In genomic region chr22:37214431-37215025, GRCh38 we compare ENCODE assay signal across 1 cellular context.
TF ChIP-seq lines count a peak whose summit lies in the region.

No MANE protein-coding gene starts in this region.

TF ChIP-seq in K562, 482 proteins besides CTCF, POLR2A, EP300 and RAD21:
- TF ChIP-seq EP400 (IDR thresholded peaks at IDR 0.05) = no peak
- no peak for TF ChIP-seq CHD2 (IDR thresholded peaks at IDR 0.05; ENCODE audit: low read depth, low read length)
- TF ChIP-seq, protein P1, sequence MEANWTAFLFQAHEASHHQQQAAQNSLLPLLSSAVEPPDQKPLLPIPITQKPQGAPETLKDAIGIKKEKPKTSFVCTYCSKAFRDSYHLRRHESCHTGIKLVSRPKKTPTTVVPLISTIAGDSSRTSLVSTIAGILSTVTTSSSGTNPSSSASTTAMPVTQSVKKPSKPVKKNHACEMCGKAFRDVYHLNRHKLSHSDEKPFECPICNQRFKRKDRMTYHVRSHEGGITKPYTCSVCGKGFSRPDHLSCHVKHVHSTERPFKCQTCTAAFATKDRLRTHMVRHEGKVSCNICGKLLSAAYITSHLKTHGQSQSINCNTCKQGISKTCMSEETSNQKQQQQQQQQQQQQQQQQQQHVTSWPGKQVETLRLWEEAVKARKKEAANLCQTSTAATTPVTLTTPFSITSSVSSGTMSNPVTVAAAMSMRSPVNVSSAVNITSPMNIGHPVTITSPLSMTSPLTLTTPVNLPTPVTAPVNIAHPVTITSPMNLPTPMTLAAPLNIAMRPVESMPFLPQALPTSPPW (CRISPR knock-in tag; IDR thresholded peaks at IDR 0.05) = peak; percentile 27; the same call in 1 of the 2 replicates
- no peak for TF ChIP-seq MCM2 (IDR thresholded peaks at IDR 0.05; ENCODE audit: low read depth)
- TF ChIP-seq ZNF165 (CRISPR knock-in tag; IDR thresholded peaks at IDR 0.05; ENCODE audit: borderline replicate concordance) = no peak
- no peak for TF ChIP-seq SRSF3 (IDR thresholded peaks at IDR 0.05; ENCODE audit: insufficient read depth, low read length)
- TF ChIP-seq ZFPM2 (CRISPR knock-in tag; IDR thresholded peaks at IDR 0.05) = no peak
- TF ChIP-seq STAT5A (IDR thresholded peaks at IDR 0.05; ENCODE audit: borderline replicate concordance, low read length) = no peak
- peak; percentile 92 for TF ChIP-seq PRDM10 (IDR thresholded peaks at IDR 0.05; ENCODE audit: partially characterized antibody)
- TF ChIP-seq NFE2 (IDR thresholded peaks at IDR 0.05; ENCODE audit: low read depth) = 0 out of 2 replicates have a peak, but pooled peaks have one; percentile 8
